In the genomic region with DNA sequence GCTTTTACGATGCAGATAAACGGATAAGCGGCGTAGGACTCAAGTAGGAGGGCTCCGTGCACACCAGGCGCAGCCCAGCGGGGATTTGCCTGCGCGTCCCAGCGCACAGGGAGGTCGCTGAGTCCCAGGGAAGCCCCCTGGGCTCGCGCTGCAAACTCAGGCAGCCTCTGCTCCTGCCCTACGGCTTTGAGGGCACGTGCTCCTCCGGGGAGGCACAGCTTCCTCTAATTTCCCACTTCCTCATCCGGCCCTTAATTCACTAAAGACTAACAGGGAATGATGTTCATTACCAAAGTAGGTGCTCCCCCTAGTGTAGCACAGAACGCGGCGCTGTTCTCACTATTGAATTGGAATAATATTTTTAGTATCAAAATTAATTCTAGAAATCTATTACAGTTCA, we compare ENCODE assay signal across 1 cellular context.
A peak's percentile ranks its signal among the peaks of the same experiment; 100 is the strongest.
TF ChIP-seq lines count a peak whose summit lies in the region.

No MANE protein-coding gene starts in this region.

TF ChIP-seq in K562, 482 proteins besides CTCF, POLR2A, EP300 and RAD21 (continued from another document):
- peak; percentile 39; the same call in 1 of the 2 replicates for TF ChIP-seq ZBTB40 (IDR thresholded peaks at IDR 0.05)
- no peak for TF ChIP-seq ZBTB40 (CRISPR knock-in tag; IDR thresholded peaks at IDR 0.05)
- TF ChIP-seq MYC (IDR thresholded peaks at IDR 0.05; ENCODE audit: low read depth, low read length): peak; percentile 72
- no peak for TF ChIP-seq MYC (CRISPR knock-in tag; IDR thresholded peaks at IDR 0.05; ENCODE audit: borderline replicate concordance, low read depth)
- TF ChIP-seq, protein P1, sequence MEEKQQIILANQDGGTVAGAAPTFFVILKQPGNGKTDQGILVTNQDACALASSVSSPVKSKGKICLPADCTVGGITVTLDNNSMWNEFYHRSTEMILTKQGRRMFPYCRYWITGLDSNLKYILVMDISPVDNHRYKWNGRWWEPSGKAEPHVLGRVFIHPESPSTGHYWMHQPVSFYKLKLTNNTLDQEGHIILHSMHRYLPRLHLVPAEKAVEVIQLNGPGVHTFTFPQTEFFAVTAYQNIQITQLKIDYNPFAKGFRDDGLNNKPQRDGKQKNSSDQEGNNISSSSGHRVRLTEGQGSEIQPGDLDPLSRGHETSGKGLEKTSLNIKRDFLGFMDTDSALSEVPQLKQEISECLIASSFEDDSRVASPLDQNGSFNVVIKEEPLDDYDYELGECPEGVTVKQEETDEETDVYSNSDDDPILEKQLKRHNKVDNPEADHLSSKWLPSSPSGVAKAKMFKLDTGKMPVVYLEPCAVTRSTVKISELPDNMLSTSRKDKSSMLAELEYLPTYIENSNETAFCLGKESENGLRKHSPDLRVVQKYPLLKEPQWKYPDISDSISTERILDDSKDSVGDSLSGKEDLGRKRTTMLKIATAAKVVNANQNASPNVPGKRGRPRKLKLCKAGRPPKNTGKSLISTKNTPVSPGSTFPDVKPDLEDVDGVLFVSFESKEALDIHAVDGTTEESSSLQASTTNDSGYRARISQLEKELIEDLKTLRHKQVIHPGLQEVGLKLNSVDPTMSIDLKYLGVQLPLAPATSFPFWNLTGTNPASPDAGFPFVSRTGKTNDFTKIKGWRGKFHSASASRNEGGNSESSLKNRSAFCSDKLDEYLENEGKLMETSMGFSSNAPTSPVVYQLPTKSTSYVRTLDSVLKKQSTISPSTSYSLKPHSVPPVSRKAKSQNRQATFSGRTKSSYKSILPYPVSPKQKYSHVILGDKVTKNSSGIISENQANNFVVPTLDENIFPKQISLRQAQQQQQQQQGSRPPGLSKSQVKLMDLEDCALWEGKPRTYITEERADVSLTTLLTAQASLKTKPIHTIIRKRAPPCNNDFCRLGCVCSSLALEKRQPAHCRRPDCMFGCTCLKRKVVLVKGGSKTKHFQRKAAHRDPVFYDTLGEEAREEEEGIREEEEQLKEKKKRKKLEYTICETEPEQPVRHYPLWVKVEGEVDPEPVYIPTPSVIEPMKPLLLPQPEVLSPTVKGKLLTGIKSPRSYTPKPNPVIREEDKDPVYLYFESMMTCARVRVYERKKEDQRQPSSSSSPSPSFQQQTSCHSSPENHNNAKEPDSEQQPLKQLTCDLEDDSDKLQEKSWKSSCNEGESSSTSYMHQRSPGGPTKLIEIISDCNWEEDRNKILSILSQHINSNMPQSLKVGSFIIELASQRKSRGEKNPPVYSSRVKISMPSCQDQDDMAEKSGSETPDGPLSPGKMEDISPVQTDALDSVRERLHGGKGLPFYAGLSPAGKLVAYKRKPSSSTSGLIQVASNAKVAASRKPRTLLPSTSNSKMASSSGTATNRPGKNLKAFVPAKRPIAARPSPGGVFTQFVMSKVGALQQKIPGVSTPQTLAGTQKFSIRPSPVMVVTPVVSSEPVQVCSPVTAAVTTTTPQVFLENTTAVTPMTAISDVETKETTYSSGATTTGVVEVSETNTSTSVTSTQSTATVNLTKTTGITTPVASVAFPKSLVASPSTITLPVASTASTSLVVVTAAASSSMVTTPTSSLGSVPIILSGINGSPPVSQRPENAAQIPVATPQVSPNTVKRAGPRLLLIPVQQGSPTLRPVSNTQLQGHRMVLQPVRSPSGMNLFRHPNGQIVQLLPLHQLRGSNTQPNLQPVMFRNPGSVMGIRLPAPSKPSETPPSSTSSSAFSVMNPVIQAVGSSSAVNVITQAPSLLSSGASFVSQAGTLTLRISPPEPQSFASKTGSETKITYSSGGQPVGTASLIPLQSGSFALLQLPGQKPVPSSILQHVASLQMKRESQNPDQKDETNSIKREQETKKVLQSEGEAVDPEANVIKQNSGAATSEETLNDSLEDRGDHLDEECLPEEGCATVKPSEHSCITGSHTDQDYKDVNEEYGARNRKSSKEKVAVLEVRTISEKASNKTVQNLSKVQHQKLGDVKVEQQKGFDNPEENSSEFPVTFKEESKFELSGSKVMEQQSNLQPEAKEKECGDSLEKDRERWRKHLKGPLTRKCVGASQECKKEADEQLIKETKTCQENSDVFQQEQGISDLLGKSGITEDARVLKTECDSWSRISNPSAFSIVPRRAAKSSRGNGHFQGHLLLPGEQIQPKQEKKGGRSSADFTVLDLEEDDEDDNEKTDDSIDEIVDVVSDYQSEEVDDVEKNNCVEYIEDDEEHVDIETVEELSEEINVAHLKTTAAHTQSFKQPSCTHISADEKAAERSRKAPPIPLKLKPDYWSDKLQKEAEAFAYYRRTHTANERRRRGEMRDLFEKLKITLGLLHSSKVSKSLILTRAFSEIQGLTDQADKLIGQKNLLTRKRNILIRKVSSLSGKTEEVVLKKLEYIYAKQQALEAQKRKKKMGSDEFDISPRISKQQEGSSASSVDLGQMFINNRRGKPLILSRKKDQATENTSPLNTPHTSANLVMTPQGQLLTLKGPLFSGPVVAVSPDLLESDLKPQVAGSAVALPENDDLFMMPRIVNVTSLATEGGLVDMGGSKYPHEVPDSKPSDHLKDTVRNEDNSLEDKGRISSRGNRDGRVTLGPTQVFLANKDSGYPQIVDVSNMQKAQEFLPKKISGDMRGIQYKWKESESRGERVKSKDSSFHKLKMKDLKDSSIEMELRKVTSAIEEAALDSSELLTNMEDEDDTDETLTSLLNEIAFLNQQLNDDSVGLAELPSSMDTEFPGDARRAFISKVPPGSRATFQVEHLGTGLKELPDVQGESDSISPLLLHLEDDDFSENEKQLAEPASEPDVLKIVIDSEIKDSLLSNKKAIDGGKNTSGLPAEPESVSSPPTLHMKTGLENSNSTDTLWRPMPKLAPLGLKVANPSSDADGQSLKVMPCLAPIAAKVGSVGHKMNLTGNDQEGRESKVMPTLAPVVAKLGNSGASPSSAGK (IDR thresholded peaks at IDR 0.05): peak; percentile 73
- TF ChIP-seq, protein P2, sequence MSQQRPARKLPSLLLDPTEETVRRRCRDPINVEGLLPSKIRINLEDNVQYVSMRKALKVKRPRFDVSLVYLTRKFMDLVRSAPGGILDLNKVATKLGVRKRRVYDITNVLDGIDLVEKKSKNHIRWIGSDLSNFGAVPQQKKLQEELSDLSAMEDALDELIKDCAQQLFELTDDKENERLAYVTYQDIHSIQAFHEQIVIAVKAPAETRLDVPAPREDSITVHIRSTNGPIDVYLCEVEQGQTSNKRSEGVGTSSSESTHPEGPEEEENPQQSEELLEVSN (IDR thresholded peaks at IDR 0.05; ENCODE audit: borderline replicate concordance in 1 of 2, extremely low read depth in 1 of 2, insufficient read depth in 1 of 2, insufficient read length in 1 of 2, low read depth in 1 of 2, low read length in 1 of 2, poor library complexity in 1 of 2, severe bottlenecking in 1 of 2): peak; percentile 62 to 76
- TF ChIP-seq PHTF2 (CRISPR knock-in tag; IDR thresholded peaks at IDR 0.05): no peak
- TF ChIP-seq SIN3A (IDR thresholded peaks at IDR 0.05; ENCODE audit: borderline replicate concordance in 2 of 2, control insufficient read depth in 1 of 2, low read depth in 2 of 2, low read length in 2 of 2): no peak
- no peak for TF ChIP-seq ZKSCAN1 (IDR thresholded peaks at IDR 0.05; ENCODE audit: low read depth, low read length)
- TF ChIP-seq ZNF436 (CRISPR knock-in tag; IDR thresholded peaks at IDR 0.05): no peak
- TF ChIP-seq BHLHE40 (IDR thresholded peaks at IDR 0.05; ENCODE audit: low read length): peak; percentile 73
- TF ChIP-seq MTA1 (IDR thresholded peaks at IDR 0.05; ENCODE audit: borderline replicate concordance): no peak
- TF ChIP-seq ZNF263 (CRISPR knock-in tag; IDR thresholded peaks at IDR 0.05; ENCODE audit: borderline replicate concordance): peak; percentile 26; the same call in 1 of the 2 replicates
- TF ChIP-seq ELF1 (tag; IDR thresholded peaks at IDR 0.05): peak; percentile 67; the same call in 1 of the 2 replicates
- no peak for TF ChIP-seq TEAD1 (CRISPR knock-in tag; IDR thresholded peaks at IDR 0.05)
- TF ChIP-seq, protein P3, sequence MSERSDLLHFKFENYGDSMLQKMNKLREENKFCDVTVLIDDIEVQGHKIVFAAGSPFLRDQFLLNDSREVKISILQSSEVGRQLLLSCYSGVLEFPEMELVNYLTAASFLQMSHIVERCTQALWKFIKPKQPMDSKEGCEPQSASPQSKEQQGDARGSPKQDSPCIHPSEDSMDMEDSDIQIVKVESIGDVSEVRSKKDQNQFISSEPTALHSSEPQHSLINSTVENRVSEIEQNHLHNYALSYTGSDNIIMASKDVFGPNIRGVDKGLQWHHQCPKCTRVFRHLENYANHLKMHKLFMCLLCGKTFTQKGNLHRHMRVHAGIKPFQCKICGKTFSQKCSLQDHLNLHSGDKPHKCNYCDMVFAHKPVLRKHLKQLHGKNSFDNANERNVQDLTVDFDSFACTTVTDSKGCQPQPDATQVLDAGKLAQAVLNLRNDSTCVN (CRISPR knock-in tag; IDR thresholded peaks at IDR 0.05): no peak
- TF ChIP-seq GABPA (tag; conservative IDR thresholded peaks at IDR 0.05; ENCODE audit: low read depth): peak; percentile 63; the same call in 1 of the 2 replicates
- TF ChIP-seq RNF2 (IDR thresholded peaks at IDR 0.05): 0 out of 2 replicates have a peak, but pooled peaks have one; percentile 30
